ENCODE assay signal across 14 cellular contexts in genomic region chr6:92541457-92542060, GRCh38.
"Had no signal": no experiment of that assay in that cellular context is flagged by ENCODE, and none has a peak within 500 bp of the region (broad histone marks: within the 10 kb centered on the region; RNA-seq: fewer than 3 reads in every experiment).

No MANE protein-coding gene starts in this region.

- H3K27ac ChIP-seq: lower lobe of right lung, tibial artery had no signal

- H3K27me3 ChIP-seq: tibial artery had no signal

- ATAC-seq: activated T-cell treated with anti-CD3 and anti-CD28 coated beads, Interleukin-2, amount 50 U/mL, for 72 hours; left colon; lower lobe of right lung; stimulated activated naive CD8-positive, alpha-beta T cell treated with anti-CD3 and anti-CD28 coated beads, Interleukin-15, Interleukin-2, amounts not matched to agents 100 U/mL and 50 U/mL, for 24 hours had no signal

- DNase-seq: activated CD4-positive, alpha-beta T cell treated with anti-CD3 and anti-CD28 coated beads, Interleukin-2, amount 50 U/mL, for 4 hours; activated effector memory CD4-positive, alpha-beta T cell treated with anti-CD3 and anti-CD28 coated beads, Interleukin-2, amount 50 U/mL, for 16 hours; activated T-cell treated with anti-CD3 and anti-CD28 coated beads, Interleukin-2, amount 50 U/mL, for 72 hours; caudate nucleus; endodermal cell; immature natural killer cell; left colon; lower lobe of right lung; nephron progenitor cell; nucleus accumbens; stimulated activated CD4-positive, alpha-beta T cell treated with anti-CD3 and anti-CD28 coated beads, Interleukin-2, amount 100 ng/mL, for 24 hours; stimulated activated naive CD8-positive, alpha-beta T cell treated with anti-CD3 and anti-CD28 coated beads, Interleukin-15, Interleukin-2, amounts not matched to agents 100 U/mL and 50 U/mL, for 24 hours; substantia nigra; tibial artery had no signal

- H3K9me3 ChIP-seq: lower lobe of right lung, tibial artery had no signal

- H3K4me3 ChIP-seq: lower lobe of right lung, tibial artery had no signal

- H3K4me1 ChIP-seq: lower lobe of right lung, tibial artery had no signal

- H3K36me3 ChIP-seq: lower lobe of right lung, tibial artery had no signal
